ENCODE assay signal across 1 cellular context in the genomic region with DNA sequence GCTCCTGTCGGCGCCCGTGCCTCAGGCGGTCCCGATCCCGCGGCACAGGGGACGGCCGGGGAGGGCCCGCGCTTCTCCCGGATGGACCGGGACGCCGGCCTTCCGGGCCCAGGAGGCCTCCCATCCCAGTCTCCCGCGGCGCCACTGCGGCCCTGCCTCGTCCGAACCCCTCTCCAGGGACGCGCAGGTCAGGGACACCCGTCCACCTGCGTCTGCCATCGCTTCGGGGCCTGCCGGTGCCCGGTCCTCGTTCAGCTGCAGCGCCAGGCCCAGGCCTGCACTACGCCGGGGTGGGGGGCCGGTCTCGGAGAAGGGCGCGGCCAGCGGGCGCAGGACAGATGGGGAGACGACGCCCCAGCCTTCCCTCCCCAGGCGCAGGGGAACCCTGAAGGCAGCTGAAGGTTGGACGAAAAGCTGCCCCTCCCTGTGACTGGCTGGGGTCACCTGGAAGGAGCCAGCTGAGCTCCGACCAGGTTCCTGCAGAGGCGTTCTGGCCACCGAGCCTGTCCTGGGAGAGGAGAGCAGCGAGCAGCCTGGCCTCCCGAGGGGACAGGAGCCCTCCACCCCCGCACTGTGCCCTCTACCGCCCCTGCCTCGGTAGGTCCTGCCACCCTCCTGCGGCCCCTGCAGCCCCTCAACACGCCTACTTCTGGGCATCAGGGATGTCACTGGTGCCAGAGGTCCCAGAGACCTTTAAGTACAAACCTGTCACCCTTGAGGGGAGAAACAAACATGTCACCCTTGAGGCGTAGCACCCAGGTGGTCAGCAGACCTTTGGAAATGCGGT.
TF ChIP-seq lines count a peak whose summit lies in the region.

No MANE protein-coding gene starts in this region.

TF ChIP-seq in H1, 55 proteins besides CTCF, POLR2A, EP300 and RAD21:
- TF ChIP-seq CTBP2 (IDR thresholded peaks at IDR 0.05; ENCODE audit: borderline replicate concordance, insufficient read depth, insufficient read length, low read length) = no peak
- no peak for TF ChIP-seq KDM1A (IDR thresholded peaks at IDR 0.05; ENCODE audit: borderline replicate concordance, low read length)
- TF ChIP-seq MAX (IDR thresholded peaks at IDR 0.05) = no peak
- TF ChIP-seq TEAD4 (IDR thresholded peaks at IDR 0.05; ENCODE audit: low read depth, low read length) = no peak
- no peak for TF ChIP-seq NANOG (IDR thresholded peaks at IDR 0.05; ENCODE audit: insufficient read depth, low read depth, low read length, poor library complexity, severe bottlenecking)
- TF ChIP-seq SP1 (IDR thresholded peaks at IDR 0.05; ENCODE audit: low read depth, low read length) = no peak
TF ChIP-seq in H1: peak in this region for 0.
